ENCODE assay signal across 2 cellular contexts in the genomic region with DNA sequence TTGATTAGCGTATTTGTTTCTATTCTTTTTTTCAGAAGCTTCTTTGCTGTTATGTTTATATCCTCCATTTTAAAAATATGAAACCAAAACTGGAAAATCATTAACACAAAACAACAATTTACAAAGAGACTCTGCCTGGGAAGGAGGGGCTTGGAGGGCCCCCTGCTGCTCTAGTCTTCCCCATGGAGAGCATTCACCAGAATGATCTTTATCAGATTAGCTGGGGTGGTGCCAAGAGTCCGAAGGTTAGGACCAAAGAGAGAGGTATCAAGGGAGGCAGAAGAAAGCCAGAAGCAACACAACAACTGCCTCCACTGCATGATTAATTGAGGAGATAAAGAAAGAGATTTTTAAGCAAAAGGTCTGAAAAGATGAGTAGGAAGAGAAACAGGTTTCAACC.
TF ChIP-seq lines count a peak whose summit lies in the region.

No MANE protein-coding gene starts in this region.

TF ChIP-seq in SK-N-SH treated with all-trans-retinoic acid at 6 μM for 48 hours, 23 proteins besides CTCF, POLR2A, EP300 and RAD21 (continued from another document):
- TF ChIP-seq, protein P1, sequence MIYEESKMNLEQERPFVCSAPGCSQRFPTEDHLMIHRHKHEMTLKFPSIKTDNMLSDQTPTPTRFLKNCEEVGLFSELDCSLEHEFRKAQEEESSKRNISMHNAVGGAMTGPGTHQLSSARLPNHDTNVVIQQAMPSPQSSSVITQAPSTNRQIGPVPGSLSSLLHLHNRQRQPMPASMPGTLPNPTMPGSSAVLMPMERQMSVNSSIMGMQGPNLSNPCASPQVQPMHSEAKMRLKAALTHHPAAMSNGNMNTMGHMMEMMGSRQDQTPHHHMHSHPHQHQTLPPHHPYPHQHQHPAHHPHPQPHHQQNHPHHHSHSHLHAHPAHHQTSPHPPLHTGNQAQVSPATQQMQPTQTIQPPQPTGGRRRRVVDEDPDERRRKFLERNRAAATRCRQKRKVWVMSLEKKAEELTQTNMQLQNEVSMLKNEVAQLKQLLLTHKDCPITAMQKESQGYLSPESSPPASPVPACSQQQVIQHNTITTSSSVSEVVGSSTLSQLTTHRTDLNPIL (CRISPR knock-in tag; IDR thresholded peaks at IDR 0.05; ENCODE audit: low read depth) = no peak
- TF ChIP-seq TCF4 (CRISPR knock-in tag; IDR thresholded peaks at IDR 0.05; ENCODE audit: borderline replicate concordance) (no peak), ZNF8 (CRISPR knock-in tag; IDR thresholded peaks at IDR 0.05) (no peak), OSR1 (CRISPR knock-in tag; IDR thresholded peaks at IDR 0.05) (no peak), ZNF565 (CRISPR knock-in tag; conservative IDR thresholded peaks at IDR 0.05; ENCODE audit: low read depth) (no peak), PPARA (CRISPR knock-in tag; IDR thresholded peaks at IDR 0.05; ENCODE audit: borderline replicate concordance) (no peak), ARNTL (CRISPR knock-in tag; IDR thresholded peaks at IDR 0.05; ENCODE audit: borderline replicate concordance, low read depth) (no peak), ZFP3 (CRISPR knock-in tag; IDR thresholded peaks at IDR 0.05) (no peak), BACH2 (CRISPR knock-in tag; IDR thresholded peaks at IDR 0.05; ENCODE audit: borderline replicate concordance) (no peak), ZFP30 (CRISPR knock-in tag; IDR thresholded peaks at IDR 0.05) (no peak), ZNF70 (CRISPR knock-in tag; IDR thresholded peaks at IDR 0.05) (no peak), GLIS3 (CRISPR knock-in tag; IDR thresholded peaks at IDR 0.05) (no peak)

TF ChIP-seq in liver, 16 proteins besides CTCF, POLR2A, EP300 and RAD21 (continued from another document):
- TF ChIP-seq, protein P2, sequence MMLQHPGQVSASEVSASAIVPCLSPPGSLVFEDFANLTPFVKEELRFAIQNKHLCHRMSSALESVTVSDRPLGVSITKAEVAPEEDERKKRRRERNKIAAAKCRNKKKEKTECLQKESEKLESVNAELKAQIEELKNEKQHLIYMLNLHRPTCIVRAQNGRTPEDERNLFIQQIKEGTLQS (IDR thresholded peaks at IDR 0.05) = no peak
- TF ChIP-seq YY1 (IDR thresholded peaks at IDR 0.05) = no peak
- TF ChIP-seq EGR1 (IDR thresholded peaks at IDR 0.05; ENCODE audit: low read depth in 2 of 2) = no peak
- no peak for TF ChIP-seq MAX (IDR thresholded peaks at IDR 0.05)
- TF ChIP-seq HNF4G (IDR thresholded peaks at IDR 0.05) = peak; percentile 23
- no peak for TF ChIP-seq GABPA (IDR thresholded peaks at IDR 0.05 in 1 of 2, conservative IDR thresholded peaks at IDR 0.05 in 1 of 2)
